ENCODE assay signal across 24 cellular contexts in genomic region chr1:160534823-160535605, GRCh38. TPM values are rescaled to one million over a fixed set of nuclear protein-coding genes. Genes with fewer than 3 reads are reported as not detected.
DNase-seq lines count a peak whose midpoint lies in the region; ATAC-seq, FAIRE-seq and TF ChIP-seq lines count a peak whose summit lies in the region.
"Had no signal": no experiment of that assay in that cellular context is flagged by ENCODE, and none has a peak within 500 bp of the region (broad histone marks: within the 10 kb centered on the region; RNA-seq: fewer than 3 reads in every experiment).

No MANE protein-coding gene starts in this region.

- TF ChIP-seq CTCF in GM10248 (IDR thresholded peaks at IDR 0.05; ENCODE audit: control extremely low read depth, extremely low read depth, low read depth, missing control alignments) (peak; percentile 0), OCI-LY1 (IDR thresholded peaks at IDR 0.05; ENCODE audit: low read length) (peak; percentile 44; the same call in 1 of the 2 replicates), endodermal cell (conservative IDR thresholded peaks at IDR 0.05) (peak; percentile 62), PC-9 (conservative IDR thresholded peaks at IDR 0.05) (no peak; the same call in 1 of the 2 replicates)

- H3K4me1 ChIP-seq in OCI-LY1 (ENCODE audit: insufficient read depth, low read length, severe bottlenecking) (peaks cover 17% of the 10 kb centered on the region), endodermal cell (ENCODE audit: control insufficient read depth, insufficient read depth, low read length) (peaks cover 4% of the 10 kb centered on the region), PC-9 (replicated peaks; ENCODE audit: insufficient read depth) (no peaks in the 10 kb centered on the region)

- no peak overlapping the region for H2AFZ ChIP-seq in OCI-LY1 (ENCODE audit: low read length)
- no peak overlapping the region for H2AFZ ChIP-seq in PC-9

- no peaks in the 10 kb centered on the region for H3K36me3 Mint-ChIP-seq in endodermal cell (ENCODE audit: low read depth)

- H4K20me1 ChIP-seq in OCI-LY1 (ENCODE audit: insufficient read depth, low read length) (no peaks in the 10 kb centered on the region), PC-9 (ENCODE audit: insufficient read depth) (no peaks in the 10 kb centered on the region)

- H3K9me3 Mint-ChIP-seq in endodermal cell = peaks cover 65% of the 10 kb centered on the region

- no peak overlapping the region for H3K27ac ChIP-seq in OCI-LY1 (ENCODE audit: low read depth, low read length, poor library complexity, severe bottlenecking)
- no peak overlapping the region for H3K27ac ChIP-seq in endodermal cell (ENCODE audit: low read depth, low read length)
- H3K27ac ChIP-seq in PC-9 = no peak overlapping the region

- H3K4me3 ChIP-seq in OCI-LY1 (ENCODE audit: low read depth, low read length, poor library complexity, severe bottlenecking) (no peak overlapping the region), endodermal cell (ENCODE audit: low read length) (peak overlapping the region; percentile 56), PC-9 (no peak overlapping the region)
- H3K4me3 ChIP-seq: GM12878, lung, MG63 had no signal

- no peak overlapping the region for H3K4me3 Mint-ChIP-seq in endodermal cell
- H3K4me3 Mint-ChIP-seq: activated B cell treated with CpG ODN at 0.5 μM for 24 hours; CD4-positive, CD25-positive, alpha-beta regulatory T cell had no signal

- peaks cover 2% of the 10 kb centered on the region for H3K27me3 Mint-ChIP-seq in endodermal cell (ENCODE audit: insufficient read depth)
- H3K27me3 Mint-ChIP-seq: activated B cell treated with CpG ODN at 0.5 μM for 24 hours; CD4-positive, CD25-positive, alpha-beta regulatory T cell; progenitor cell of endocrine pancreas had no signal

- no TSS peak for BruUV-seq in PC-9 (replicated peaks; lab: Mats Ljungman, UMichigan)

- H3K9me2 ChIP-seq in OCI-LY1 (ENCODE audit: low read depth, low read length) (no peaks in the 10 kb centered on the region), PC-9 (ENCODE audit: insufficient read depth) (no peaks in the 10 kb centered on the region)

- H3K79me2 ChIP-seq in OCI-LY1 (ENCODE audit: insufficient read depth, low read length) = no peaks in the 10 kb centered on the region
- no peaks in the 10 kb centered on the region for H3K79me2 ChIP-seq in PC-9 (ENCODE audit: low read depth)

- H3K27me3 ChIP-seq in OCI-LY1 (ENCODE audit: insufficient read depth, low read length) (no peaks in the 10 kb centered on the region), endodermal cell (ENCODE audit: control insufficient read depth, insufficient read depth, low read length, poor library complexity, severe bottlenecking) (no peaks in the 10 kb centered on the region), PC-9 (ENCODE audit: insufficient read depth, low read depth) (peaks cover 10% of the 10 kb centered on the region; the same call in 1 of the 2 replicates)
- H3K27me3 ChIP-seq: MG63 had no signal

- 86 to 98% methylated on average over 2 to 3 of the region's 3 CpGs for WGBS in endodermal cell (ENCODE audit: insufficient coverage in 1 of 2, insufficient read length in 1 of 2), 2 experiments

- CTCF ChIA-PET in GM10248 (lab: Yijun Ruan, JAX) = interaction anchor here (1.0 kb wide), 1 partner anchor 9 kb away, joined by 3 read pairs; no protein-coding TSS in a partner anchor
- CTCF ChIA-PET in PC-9 (lab: Charles Lee) = no interaction called here

- H3F3A ChIP-seq in OCI-LY1 (ENCODE audit: insufficient read depth, low read length) (no peaks in the 10 kb centered on the region), PC-9 (ENCODE audit: insufficient read depth, low read depth) (no peaks in the 10 kb centered on the region)

- peaks cover 13% of the 10 kb centered on the region for H3K4me1 Mint-ChIP-seq in endodermal cell

- ATAC-seq in GM19035 (IDR thresholded peaks at IDR 0.05; ENCODE audit: unreplicated experiment) = no peak
- ATAC-seq: GM12878 had no signal

- no peaks in the 10 kb centered on the region for H3K36me3 ChIP-seq in OCI-LY1 (ENCODE audit: insufficient read depth, low read length)
- H3K36me3 ChIP-seq in endodermal cell (ENCODE audit: control insufficient read depth, insufficient read depth, low read length) = no peaks in the 10 kb centered on the region
- H3K36me3 ChIP-seq in PC-9 (ENCODE audit: low read depth) = no peaks in the 10 kb centered on the region
- H3K36me3 ChIP-seq: MG63 had no signal

- peak; percentile 55 for FAIRE-seq in GM19239 (lab: Jason Lieb, UNC)
- FAIRE-seq: endothelial cell of umbilical vein, GM12878 had no signal

- H3K27ac Mint-ChIP-seq in endodermal cell = no peak overlapping the region
- H3K27ac Mint-ChIP-seq: activated B cell treated with CpG ODN at 0.5 μM for 24 hours; CD4-positive, CD25-positive, alpha-beta regulatory T cell had no signal

- DNase-seq in GM10248 (ENCODE audit: extremely low spot score) = no peak
- no peak for DNase-seq in GM19239 (ENCODE audit: insufficient read length, low spot score)
- no peak for DNase-seq in endodermal cell
- DNase-seq in stimulated activated CD4-positive, alpha-beta T cell treated with anti-CD3 and anti-CD28 coated beads, Interleukin-12 subunit alpha, Interleukin-12 subunit beta, amount 100 ng/mL, for 4 hours = no peak
- DNase-seq in activated CD8-positive, alpha-beta memory T cell treated with anti-CD3 and anti-CD28 coated beads, Interleukin-2, amount 50 U/mL, for 4 hours = no peak
- no peak for DNase-seq in PC-9
- DNase-seq: activated B cell treated with CpG ODN at 0.5 μM for 24 hours; CD4-positive, CD25-positive, alpha-beta regulatory T cell; GDM1; kidney glomerular epithelial cell; MG63; NCI-H187; NCI-H526 treated with DMSO at 0.1 percent for 48 hours; Right ventricle myocardium superior; T-helper 9 cell; trophoblast cell had no signal

- H3K9ac ChIP-seq in OCI-LY1 (ENCODE audit: low read length) (no peak overlapping the region), endodermal cell (ENCODE audit: extremely low read depth, low read length, poor library complexity, severe bottlenecking) (no peak overlapping the region)

- intact Hi-C loops in PC-9 (cut with micrococcal nuclease; ENCODE audit: unreplicated experiment) = no loop called here

- H3K9me3 ChIP-seq in OCI-LY1 (ENCODE audit: low read length) (peaks cover 4% of the 10 kb centered on the region), endodermal cell (ENCODE audit: control insufficient read depth, low read length) (peaks cover 48% of the 10 kb centered on the region), PC-9 (ENCODE audit: insufficient read depth, low read depth) (no peaks in the 10 kb centered on the region)

- POLR2A ChIA-PET in GM10248 (lab: Yijun Ruan, JAX) = no interaction called here
- POLR2A ChIA-PET in PC-9 (lab: Charles Lee; ENCODE audit: unreplicated experiment) = no interaction called here

- H3K4me2 ChIP-seq in OCI-LY1 (ENCODE audit: low read length) (no peak overlapping the region), PC-9 (no peak overlapping the region)

RNA-seq across cellular contexts. Expression of gene SLAMF6, which starts 12.0 kb away (rescaled TPM):
- total RNA-seq in endodermal cell = not detected
- polyA plus RNA-seq in endodermal cell (2013, experiment 1 of 2) = not detected
- not detected for polyA plus RNA-seq in endodermal cell (2013, experiment 2 of 2)
- not detected in 2 replicates for total RNA-seq in PC-9 (2021)
- total RNA-seq: dermis microvascular lymphatic vessel endothelial cell, endothelial cell of umbilical vein, progenitor cell of endocrine pancreas had no signal
- polyA plus RNA-seq: endothelial cell of umbilical vein, neural cell had no signal

RNA-seq across cellular contexts. Expression of gene CD84, which starts 44.3 kb away (rescaled TPM):
- total RNA-seq in endodermal cell (not detected), PC-9 (2021) (not detected in 2 replicates)
- not detected for polyA plus RNA-seq in endodermal cell (2013, experiment 1 of 2)
- not detected for polyA plus RNA-seq in endodermal cell (2013, experiment 2 of 2)
- total RNA-seq: dermis microvascular lymphatic vessel endothelial cell, endothelial cell of umbilical vein, progenitor cell of endocrine pancreas had no signal
- polyA plus RNA-seq: endothelial cell of umbilical vein, neural cell had no signal
